In the genomic region with DNA sequence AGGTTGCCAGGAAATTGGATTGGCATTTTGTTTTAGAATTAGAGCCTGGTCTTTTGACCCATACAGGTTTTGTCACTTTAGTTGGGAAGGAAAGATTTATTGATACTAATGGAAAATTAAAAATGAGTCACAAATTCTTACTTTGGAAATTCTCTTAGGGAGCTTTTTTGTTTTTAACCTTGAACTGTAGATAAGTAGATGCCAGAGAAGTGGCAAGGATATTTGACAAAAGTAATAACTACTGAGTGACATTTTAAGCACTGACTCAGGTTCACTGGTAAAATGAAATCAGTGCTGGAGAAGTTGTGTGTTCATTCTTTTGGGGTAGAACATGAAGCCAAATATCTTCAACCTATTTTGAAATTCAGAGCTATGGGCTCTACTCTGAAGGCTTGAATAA, we compare ENCODE assay signal across 21 cellular contexts. TPM values are rescaled to one million over a fixed set of nuclear protein-coding genes. Genes with fewer than 3 reads are reported as not detected.
A peak's percentile ranks its signal among the peaks of the same experiment; 100 is the strongest.
DNase-seq lines count a peak whose midpoint lies in the region; ATAC-seq and TF ChIP-seq lines count a peak whose summit lies in the region.
"Had no signal": no experiment of that assay in that cellular context is flagged by ENCODE, and none has a peak within 500 bp of the region (broad histone marks: within the 10 kb centered on the region; RNA-seq: fewer than 3 reads in every experiment).

No MANE protein-coding gene starts in this region.

- no peak for TF ChIP-seq CTCF in esophagus muscularis mucosa (IDR thresholded peaks at IDR 0.05)
- TF ChIP-seq CTCF in endothelial cell (IDR thresholded peaks at IDR 0.05; ENCODE audit: unreplicated experiment): no peak

- no peaks in the 10 kb centered on the region for H3K36me3 ChIP-seq in CD4-positive, CD25-positive, alpha-beta regulatory T cell (ENCODE audit: control insufficient read depth, insufficient read depth, low read length)
- peaks cover 0 to 19% (median 6%) of the 10 kb centered on the region in 4 donors for H3K36me3 ChIP-seq in esophagus muscularis mucosa

- TF ChIP-seq EP300 in esophagus muscularis mucosa (IDR thresholded peaks at IDR 0.05): no peak

- DNase-seq in activated CD4-positive, alpha-beta T cell treated with anti-CD3 and anti-CD28 coated beads for 36 hours: no peak
- DNase-seq in activated CD4-positive, alpha-beta T cell treated with anti-CD3 and anti-CD28 coated beads, Interleukin-2, amount 10 ng/mL, durations not matched to agents 24 days and 14 days: no peak
- DNase-seq in CD4-positive, CD25-positive, alpha-beta regulatory T cell: no peak
- DNase-seq in activated CD4-positive, alpha-beta memory T cell treated with anti-CD3 and anti-CD28 coated beads for 36 hours: no peak
- DNase-seq in esophagus muscularis mucosa (ENCODE audit: extremely low spot score) (no peak), NCI-H146 (lab: John Stamatoyannopoulos, UW) (no peak), endothelial cell (ENCODE audit: low spot score) (no peak)
- DNase-seq: 8988T; AML-193; C1 segment of cervical spinal cord; EL; GF-D8; KG1; NCI-H1092; NCI-H1436; NCI-H1930; NCI-H2227 treated with DMSO at 0.1 percent for 48 hours; NCI-H510A; NK-92 treated with Interleukin-12 subunit alpha and Interleukin-12 subunit beta, amount 100 ng/mL, for 24 hours; SIG-M5 had no signal

- CTCF ChIA-PET in activated CD4-positive, alpha-beta T cell treated with anti-CD3 and anti-CD28 coated beads for 36 hours (lab: Charles Lee): interaction anchor here (0.6 to 1.7 kb wide), 8 partner anchors 9 to 1455 kb away, joined by 3 to 7 read pairs (median 3); no protein-coding TSS in a partner anchor
- CTCF ChIA-PET in activated CD4-positive, alpha-beta memory T cell treated with anti-CD3 and anti-CD28 coated beads for 36 hours (lab: Charles Lee): interaction anchor here (0.6 to 2.2 kb wide), 3 partner anchors 59 to 526 kb away, joined by 3 to 7 read pairs (median 3); no protein-coding TSS in a partner anchor

- no peaks in the 10 kb centered on the region for H3K9me3 ChIP-seq in CD4-positive, CD25-positive, alpha-beta regulatory T cell (ENCODE audit: control insufficient read depth in 2 of 2, low read length in 2 of 2)
- H3K9me3 ChIP-seq in esophagus muscularis mucosa: no peaks in the 10 kb centered on the region

- H3K36me3 Mint-ChIP-seq in activated CD4-positive, alpha-beta T cell treated with anti-CD3 and anti-CD28 coated beads for 36 hours (ENCODE audit: low read depth): peaks cover 8% of the 10 kb centered on the region
- H3K36me3 Mint-ChIP-seq in activated CD4-positive, alpha-beta T cell treated with anti-CD3 and anti-CD28 coated beads, Interleukin-2, amount 10 ng/mL, durations not matched to agents 24 days and 14 days (ENCODE audit: low read depth): no peaks in the 10 kb centered on the region
- peaks cover 10% of the 10 kb centered on the region for H3K36me3 Mint-ChIP-seq in CD4-positive, CD25-positive, alpha-beta regulatory T cell
- H3K36me3 Mint-ChIP-seq in activated CD4-positive, alpha-beta memory T cell treated with anti-CD3 and anti-CD28 coated beads for 36 hours: peaks cover 1% of the 10 kb centered on the region
- H3K36me3 Mint-ChIP-seq in endothelial cell (ENCODE audit: low read depth, unreplicated experiment): peaks cover 12% of the 10 kb centered on the region

- peak overlapping the region; percentile 14 for H3K27ac Mint-ChIP-seq in activated CD4-positive, alpha-beta T cell treated with anti-CD3 and anti-CD28 coated beads for 36 hours
- H3K27ac Mint-ChIP-seq in activated CD4-positive, alpha-beta T cell treated with anti-CD3 and anti-CD28 coated beads, Interleukin-2, amount 10 ng/mL, durations not matched to agents 24 days and 14 days: no peak overlapping the region
- H3K27ac Mint-ChIP-seq in CD4-positive, CD25-positive, alpha-beta regulatory T cell: peak overlapping the region; percentile 83 to 98 (median 96)
- H3K27ac Mint-ChIP-seq in activated CD4-positive, alpha-beta memory T cell treated with anti-CD3 and anti-CD28 coated beads for 36 hours: peak overlapping the region; percentile 11
- no peak overlapping the region for H3K27ac Mint-ChIP-seq in endothelial cell (ENCODE audit: unreplicated experiment)

- no peak for TF ChIP-seq POLR2A in esophagus muscularis mucosa (IDR thresholded peaks at IDR 0.05; ENCODE audit: low read depth)

- peaks cover 2% of the 10 kb centered on the region for H3K9me3 Mint-ChIP-seq in activated CD4-positive, alpha-beta T cell treated with anti-CD3 and anti-CD28 coated beads for 36 hours (ENCODE audit: low read depth)
- H3K9me3 Mint-ChIP-seq in activated CD4-positive, alpha-beta T cell treated with anti-CD3 and anti-CD28 coated beads, Interleukin-2, amount 10 ng/mL, durations not matched to agents 24 days and 14 days: no peaks in the 10 kb centered on the region
- peaks cover 0 to 10% (median 0%) of the 10 kb centered on the region in 7 donors for H3K9me3 Mint-ChIP-seq in CD4-positive, CD25-positive, alpha-beta regulatory T cell
- no peaks in the 10 kb centered on the region for H3K9me3 Mint-ChIP-seq in activated CD4-positive, alpha-beta memory T cell treated with anti-CD3 and anti-CD28 coated beads for 36 hours
- H3K9me3 Mint-ChIP-seq in endothelial cell (ENCODE audit: unreplicated experiment): no peaks in the 10 kb centered on the region

- ATAC-seq in activated CD4-positive, alpha-beta T cell treated with anti-CD3 and anti-CD28 coated beads for 36 hours: no peak
- no peak for ATAC-seq in CD4-positive, CD25-positive, alpha-beta regulatory T cell (ENCODE audit: low read depth in 2 of 2)

- no peak overlapping the region for H3K4me3 Mint-ChIP-seq in activated CD4-positive, alpha-beta T cell treated with anti-CD3 and anti-CD28 coated beads for 36 hours
- no peak overlapping the region for H3K4me3 Mint-ChIP-seq in activated CD4-positive, alpha-beta T cell treated with anti-CD3 and anti-CD28 coated beads, Interleukin-2, amount 10 ng/mL, durations not matched to agents 24 days and 14 days
- peak overlapping the region; percentile 51 to 94 (median 85) for H3K4me3 Mint-ChIP-seq in CD4-positive, CD25-positive, alpha-beta regulatory T cell
- no peak overlapping the region for H3K4me3 Mint-ChIP-seq in activated CD4-positive, alpha-beta memory T cell treated with anti-CD3 and anti-CD28 coated beads for 36 hours
- no peak overlapping the region for H3K4me3 Mint-ChIP-seq in endothelial cell (ENCODE audit: unreplicated experiment)

- peak overlapping the region; percentile 83 for H3K27ac ChIP-seq in CD4-positive, CD25-positive, alpha-beta regulatory T cell (ENCODE audit: insufficient read depth, low read length, poor library complexity, severe bottlenecking)
- H3K27ac ChIP-seq in esophagus muscularis mucosa (replicated peaks in 1 of 4): peak overlapping the region in 3 of 4 donors; percentile 45 to 57 (median 56)

- no peaks in the 10 kb centered on the region for H3K27me3 Mint-ChIP-seq in activated CD4-positive, alpha-beta T cell treated with anti-CD3 and anti-CD28 coated beads for 36 hours
- no peaks in the 10 kb centered on the region for H3K27me3 Mint-ChIP-seq in activated CD4-positive, alpha-beta T cell treated with anti-CD3 and anti-CD28 coated beads, Interleukin-2, amount 10 ng/mL, durations not matched to agents 24 days and 14 days
- H3K27me3 Mint-ChIP-seq in CD4-positive, CD25-positive, alpha-beta regulatory T cell: no peaks in the 10 kb centered on the region
- H3K27me3 Mint-ChIP-seq in activated CD4-positive, alpha-beta memory T cell treated with anti-CD3 and anti-CD28 coated beads for 36 hours: no peaks in the 10 kb centered on the region
- H3K27me3 Mint-ChIP-seq in endothelial cell (ENCODE audit: unreplicated experiment): no peaks in the 10 kb centered on the region

- POLR2A ChIA-PET in activated CD4-positive, alpha-beta T cell treated with anti-CD3 and anti-CD28 coated beads for 36 hours (lab: Charles Lee): no interaction called here
- POLR2A ChIA-PET in activated CD4-positive, alpha-beta memory T cell treated with anti-CD3 and anti-CD28 coated beads for 36 hours (lab: Charles Lee): interaction anchor here (0.8 to 6.1 kb wide), 3 partner anchors 9 to 102 kb away, joined by 3 to 42 read pairs (median 3); no protein-coding TSS in a partner anchor

- H3K4me3 ChIP-seq in CD4-positive, CD25-positive, alpha-beta regulatory T cell (ENCODE audit: low read depth, low read length): peak overlapping the region; percentile 89
- H3K4me3 ChIP-seq in esophagus muscularis mucosa: no peak overlapping the region

- H3K27me3 ChIP-seq in CD4-positive, CD25-positive, alpha-beta regulatory T cell (ENCODE audit: control insufficient read depth, insufficient read depth, low read length): no peaks in the 10 kb centered on the region
- H3K27me3 ChIP-seq in esophagus muscularis mucosa: no peaks in the 10 kb centered on the region

- intact Hi-C loops in activated CD4-positive, alpha-beta T cell treated with anti-CD3 and anti-CD28 coated beads for 36 hours (cut with DNase I, micrococcal nuclease): no loop called here
- intact Hi-C loops in activated CD4-positive, alpha-beta T cell treated with anti-CD3 and anti-CD28 coated beads, Interleukin-2, amount 10 ng/mL, durations not matched to agents 24 days and 14 days (cut with micrococcal nuclease): no loop called here
- intact Hi-C loops in activated CD4-positive, alpha-beta memory T cell treated with anti-CD3 and anti-CD28 coated beads for 36 hours (cut with micrococcal nuclease): no loop called here
- intact Hi-C loops in esophagus muscularis mucosa (cut with DNase I): no loop called here

- peaks cover 74% of the 10 kb centered on the region for H3K4me1 Mint-ChIP-seq in activated CD4-positive, alpha-beta T cell treated with anti-CD3 and anti-CD28 coated beads for 36 hours
- peaks cover 60% of the 10 kb centered on the region for H3K4me1 Mint-ChIP-seq in activated CD4-positive, alpha-beta T cell treated with anti-CD3 and anti-CD28 coated beads, Interleukin-2, amount 10 ng/mL, durations not matched to agents 24 days and 14 days
- peaks cover 38 to 91% (median 64%) of the 10 kb centered on the region in 4 donors for H3K4me1 Mint-ChIP-seq in CD4-positive, CD25-positive, alpha-beta regulatory T cell
- H3K4me1 Mint-ChIP-seq in activated CD4-positive, alpha-beta memory T cell treated with anti-CD3 and anti-CD28 coated beads for 36 hours (ENCODE audit: low read depth): peaks cover 64% of the 10 kb centered on the region
- peaks cover 29% of the 10 kb centered on the region for H3K4me1 Mint-ChIP-seq in endothelial cell (ENCODE audit: unreplicated experiment)

- H3K4me1 ChIP-seq in CD4-positive, CD25-positive, alpha-beta regulatory T cell (ENCODE audit: control insufficient read depth, insufficient read depth, low read length, poor library complexity, severe bottlenecking): peaks cover 76% of the 10 kb centered on the region
- H3K4me1 ChIP-seq in esophagus muscularis mucosa: peaks cover 51 to 72% (median 67%) of the 10 kb centered on the region in 4 donors

RNA-seq across cellular contexts. Expression of a gene that starts 56.5 kb away (rescaled TPM):
- 10 to 100 TPM; 29.3 to 32.2 TPM for total RNA-seq in activated CD4-positive, alpha-beta T cell treated with anti-CD3 and anti-CD28 coated beads for 36 hours
- 35.6 and 36.5 TPM in 2 replicates for total RNA-seq in activated CD4-positive, alpha-beta T cell treated with anti-CD3 and anti-CD28 coated beads, Interleukin-2, amount 10 ng/mL, durations not matched to agents 24 days and 14 days
- 207 TPM for total RNA-seq in CD4-positive, CD25-positive, alpha-beta regulatory T cell
- 10 to 100 TPM; 42.4 to 58.7 (median 48.6) TPM for polyA plus RNA-seq in CD4-positive, CD25-positive, alpha-beta regulatory T cell
- 10 to 100 TPM; 28.4 to 30.1 TPM for total RNA-seq in activated CD4-positive, alpha-beta memory T cell treated with anti-CD3 and anti-CD28 coated beads for 36 hours
- total RNA-seq in esophagus muscularis mucosa (10 to 100 TPM; 20.4 to 40.4 (median 35.3) TPM), endothelial cell (ENCODE audit: unreplicated experiment) (34.1 TPM)
- polyA plus RNA-seq: AG04450 had no signal

Comparison
In these comparisons a context has a peak if more than half of its experiments do, and no peak if none do; other contexts are left out.
1. H3K27ac Mint-ChIP-seq: peak in activated CD4-positive, alpha-beta T cell treated with anti-CD3 and anti-CD28 coated beads for 36 hours (single experiment), CD4-positive, CD25-positive, alpha-beta regulatory T cell (3 of 3) and activated CD4-positive, alpha-beta memory T cell treated with anti-CD3 and anti-CD28 coated beads for 36 hours (single experiment); none in activated CD4-positive, alpha-beta T cell treated with anti-CD3 and anti-CD28 coated beads, Interleukin-2, amount 10 ng/mL, durations not matched to agents 24 days and 14 days (single experiment) and endothelial cell (single experiment).
2. H3K4me3 Mint-ChIP-seq: peak in CD4-positive, CD25-positive, alpha-beta regulatory T cell (4 of 4); none in activated CD4-positive, alpha-beta T cell treated with anti-CD3 and anti-CD28 coated beads for 36 hours (single experiment), activated CD4-positive, alpha-beta T cell treated with anti-CD3 and anti-CD28 coated beads, Interleukin-2, amount 10 ng/mL, durations not matched to agents 24 days and 14 days (single experiment), activated CD4-positive, alpha-beta memory T cell treated with anti-CD3 and anti-CD28 coated beads for 36 hours (single experiment) and endothelial cell (single experiment).